ENCODE assay signal across 1 cellular context in genomic region chr11:75677275-75677674, GRCh38.
TF ChIP-seq lines count a peak whose summit lies in the region.

No MANE protein-coding gene starts in this region.

TF ChIP-seq in GM12878, 131 proteins besides CTCF, POLR2A, EP300 and RAD21:
- no peak for TF ChIP-seq CREB1 (IDR thresholded peaks at IDR 0.05; ENCODE audit: low read depth)
- TF ChIP-seq SMARCA5 (IDR thresholded peaks at IDR 0.05), result 0 out of 2 replicates have a peak, but pooled peaks have one; percentile 35
- TF ChIP-seq, protein P1, sequence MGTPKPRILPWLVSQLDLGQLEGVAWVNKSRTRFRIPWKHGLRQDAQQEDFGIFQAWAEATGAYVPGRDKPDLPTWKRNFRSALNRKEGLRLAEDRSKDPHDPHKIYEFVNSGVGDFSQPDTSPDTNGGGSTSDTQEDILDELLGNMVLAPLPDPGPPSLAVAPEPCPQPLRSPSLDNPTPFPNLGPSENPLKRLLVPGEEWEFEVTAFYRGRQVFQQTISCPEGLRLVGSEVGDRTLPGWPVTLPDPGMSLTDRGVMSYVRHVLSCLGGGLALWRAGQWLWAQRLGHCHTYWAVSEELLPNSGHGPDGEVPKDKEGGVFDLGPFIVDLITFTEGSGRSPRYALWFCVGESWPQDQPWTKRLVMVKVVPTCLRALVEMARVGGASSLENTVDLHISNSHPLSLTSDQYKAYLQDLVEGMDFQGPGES (IDR thresholded peaks at IDR 0.05), result no peak
- TF ChIP-seq ESRRA (IDR thresholded peaks at IDR 0.05; ENCODE audit: low read length), result no peak
- TF ChIP-seq ZNF24 (IDR thresholded peaks at IDR 0.05), result peak; percentile 39; the same call in 1 of the 2 replicates
- TF ChIP-seq ZNF687 (IDR thresholded peaks at IDR 0.05), result no peak
- peak; percentile 70 for TF ChIP-seq RUNX3 (IDR thresholded peaks at IDR 0.05; ENCODE audit: low read length)
